In genomic region chr4:59127748-59128147, GRCh38 we compare ENCODE assay signal across 12 cellular contexts.
A peak's percentile ranks its signal among the peaks of the same experiment; 100 is the strongest.
DNase-seq lines count a peak whose midpoint lies in the region; ATAC-seq and TF ChIP-seq lines count a peak whose summit lies in the region.
"Had no signal": no experiment of that assay in that cellular context is flagged by ENCODE, and none has a peak within 500 bp of the region (broad histone marks: within the 10 kb centered on the region; RNA-seq: fewer than 3 reads in every experiment).

No MANE protein-coding gene starts in this region.

- DNase-seq in NCI-H2171 treated with DMSO at 0.1 percent for 48 hours (lab: John Stamatoyannopoulos, UW) (peak; percentile 2), NCI-H2171 (lab: John Stamatoyannopoulos, UW) (no peak), NCI-H69 (lab: John Stamatoyannopoulos, UW) (peak; percentile 85), foreskin keratinocyte (peak; percentile 21 to 78), OCI-M2 (lab: John Stamatoyannopoulos, UW; ENCODE audit: unreplicated experiment) (no peak), DMS153 (lab: John Stamatoyannopoulos, UW) (no peak)
- DNase-seq: ACHN, AML-193, NCI-H1048, NCI-H82 had no signal

- no peak overlapping the region for H3K27ac ChIP-seq in foreskin keratinocyte
- H3K27ac ChIP-seq: KMS-11 had no signal

- no peaks in the 10 kb centered on the region for H3K4me1 ChIP-seq in foreskin keratinocyte

- no peaks in the 10 kb centered on the region for H3K27me3 ChIP-seq in foreskin keratinocyte

- ATAC-seq in foreskin keratinocyte = peak; percentile 74
- no peak for ATAC-seq in HG03280 (IDR thresholded peaks at IDR 0.05; ENCODE audit: unreplicated experiment)

- no peak for TF ChIP-seq CTCF in foreskin keratinocyte (conservative IDR thresholded peaks at IDR 0.05)

Comparison
In these comparisons a context has a peak if more than half of its experiments do, and no peak if none do; other contexts are left out.
1. DNase-seq: peak in NCI-H2171 treated with DMSO at 0.1 percent for 48 hours (single experiment), NCI-H69 (single experiment) and foreskin keratinocyte (2 of 2); none in NCI-H2171 (single experiment), OCI-M2 (single experiment) and DMS153 (single experiment).